8 cellular contexts compared by ENCODE assay signal in genomic region chr5:173326501-173326960, GRCh38. TPM values are rescaled to one million over a fixed set of nuclear protein-coding genes. Genes with fewer than 3 reads are reported as not detected.
DNase-seq lines count a peak whose midpoint lies in the region; ATAC-seq and TF ChIP-seq lines count a peak whose summit lies in the region.

No MANE protein-coding gene starts in this region.

- CTCF ChIA-PET in Calu3 (lab: Charles Lee), result interaction anchor here (0.5 to 1.0 kb wide), 2 partner anchors 30 to 316 kb away, joined by 3 read pairs; no protein-coding TSS in a partner anchor
- CTCF ChIA-PET in naive thymus-derived CD4-positive, alpha-beta T cell (lab: Charles Lee), result no interaction called here

- no peak for TF ChIP-seq CTCF in Calu3 (IDR thresholded peaks at IDR 0.05; ENCODE audit: unreplicated experiment)
- no peak for TF ChIP-seq CTCF in LNCaP clone FGC (IDR thresholded peaks at IDR 0.05; ENCODE audit: control insufficient read depth, extremely low read depth, insufficient read depth)
- TF ChIP-seq CTCF in body of pancreas (IDR thresholded peaks at IDR 0.05), result no peak

- peak overlapping the region; percentile 81 for H3K4me3 Mint-ChIP-seq in Calu3 (ENCODE audit: low read depth, unreplicated experiment)
- peak overlapping the region in 7 of 10 donors; percentile 9 to 100 (median 50) for H3K4me3 Mint-ChIP-seq in naive thymus-derived CD4-positive, alpha-beta T cell

- H3K4me1 Mint-ChIP-seq in Calu3 (ENCODE audit: low read depth, unreplicated experiment), result peaks cover 28% of the 10 kb centered on the region
- H3K4me1 Mint-ChIP-seq in naive thymus-derived CD4-positive, alpha-beta T cell, result peaks cover 10 to 56% (median 37%) of the 10 kb centered on the region in 7 donors

- no TSS peak for BruUV-seq in Calu3 (replicated peaks; lab: Mats Ljungman, UMichigan)

- H3K27me3 ChIP-seq in body of pancreas, result no peaks in the 10 kb centered on the region
- peaks cover 0 to 11% of the 10 kb centered on the region in 2 donors for H3K27me3 ChIP-seq in naive thymus-derived CD4-positive, alpha-beta T cell (ENCODE audit: control insufficient read depth in 2 of 2, insufficient read depth in 2 of 2, low read length in 2 of 2)

- intact Hi-C loops in Calu3 (cut with micrococcal nuclease; ENCODE audit: unreplicated experiment), result loop anchor here (5.0 to 10.0 kb wide), 2 partner anchors 186 to 248 kb away; no protein-coding TSS in a partner anchor
- intact Hi-C loops in body of pancreas (cut with DNase I), result no loop called here
- intact Hi-C loops in naive thymus-derived CD4-positive, alpha-beta T cell (cut with micrococcal nuclease), result loop anchor here in 1 of 2 donors (5.0 to 10.0 kb wide), 3 partner anchors 554 to 1942 kb away; partner anchors contain the start of genes DUSP1, NPM1 and STK10

- peak overlapping the region; percentile 71 to 82 (median 80) for H3K27ac ChIP-seq in body of pancreas
- no peak overlapping the region for H3K27ac ChIP-seq in naive thymus-derived CD4-positive, alpha-beta T cell (ENCODE audit: low read depth, low read length)

- peak overlapping the region; percentile 43 for H3K27ac Mint-ChIP-seq in Calu3 (ENCODE audit: unreplicated experiment)
- H3K27ac Mint-ChIP-seq in naive thymus-derived CD4-positive, alpha-beta T cell, result peak overlapping the region in 1 of 9 donors; percentile 82

- H3K36me3 ChIP-seq in body of pancreas (replicated peaks in 1 of 2; ENCODE audit: insufficient read depth in 1 of 2, low read depth in 2 of 2), result peaks cover 0 to 2% of the 10 kb centered on the region in 2 donors
- H3K36me3 ChIP-seq in naive thymus-derived CD4-positive, alpha-beta T cell (ENCODE audit: control insufficient read depth in 2 of 3, insufficient read depth in 3 of 3, low read length in 3 of 3), result no peaks in the 10 kb centered on the region

- no peaks in the 10 kb centered on the region for H3K9me3 ChIP-seq in body of pancreas
- H3K9me3 ChIP-seq in naive thymus-derived CD4-positive, alpha-beta T cell (ENCODE audit: control insufficient read depth in 2 of 3, low read length in 3 of 3), result no peaks in the 10 kb centered on the region

- TF ChIP-seq POLR2A in body of pancreas (IDR thresholded peaks at IDR 0.05), result no peak

- peak; percentile 27 for DNase-seq in Calu3
- DNase-seq in LNCaP clone FGC (ENCODE audit: low read depth), result no peak
- peak in 1 of 4 donors; percentile 21 for DNase-seq in body of pancreas
- DNase-seq in naive thymus-derived CD4-positive, alpha-beta T cell, result no peak
- no peak for DNase-seq in NCI-H1092 treated with DMSO at 0.1 percent for 48 hours (lab: John Stamatoyannopoulos, UW)
- DNase-seq in HUDEP-2 (lab: John Stamatoyannopoulos, UW; ENCODE audit: unreplicated experiment in 76 of 76), result no peak

- ATAC-seq in body of pancreas, result no peak
- no peak for ATAC-seq in naive thymus-derived CD4-positive, alpha-beta T cell
- ATAC-seq in GM19467 (IDR thresholded peaks at IDR 0.05; ENCODE audit: unreplicated experiment), result no peak
- no peak for ATAC-seq in HG03378 (IDR thresholded peaks at IDR 0.05; ENCODE audit: unreplicated experiment)

- no peaks in the 10 kb centered on the region for H3K27me3 Mint-ChIP-seq in Calu3 (ENCODE audit: unreplicated experiment)
- peaks cover 3 to 70% (median 66%) of the 10 kb centered on the region in 5 donors for H3K27me3 Mint-ChIP-seq in naive thymus-derived CD4-positive, alpha-beta T cell

- no peaks in the 10 kb centered on the region for H3K9me3 Mint-ChIP-seq in Calu3 (ENCODE audit: low read depth, unreplicated experiment)
- H3K9me3 Mint-ChIP-seq in naive thymus-derived CD4-positive, alpha-beta T cell, result peaks cover 0 to 1% (median 0%) of the 10 kb centered on the region in 11 donors

- peak overlapping the region; percentile 81 for H3K4me3 ChIP-seq in LNCaP clone FGC (ENCODE audit: low read depth, low read length)
- H3K4me3 ChIP-seq in body of pancreas, result peak overlapping the region; percentile 47 to 59
- H3K4me3 ChIP-seq in naive thymus-derived CD4-positive, alpha-beta T cell (ENCODE audit: low read length), result no peak overlapping the region

- POLR2A ChIA-PET in naive thymus-derived CD4-positive, alpha-beta T cell (lab: Charles Lee), result no interaction called here

- peaks cover 74% of the 10 kb centered on the region for H3K4me1 ChIP-seq in body of pancreas
- H3K4me1 ChIP-seq in naive thymus-derived CD4-positive, alpha-beta T cell (ENCODE audit: control insufficient read depth in 2 of 2, insufficient read depth in 2 of 2, low read length in 2 of 2), result no peaks in the 10 kb centered on the region

- H3K36me3 Mint-ChIP-seq in Calu3 (ENCODE audit: insufficient read depth, unreplicated experiment), result peaks cover 90% of the 10 kb centered on the region
- H3K36me3 Mint-ChIP-seq in naive thymus-derived CD4-positive, alpha-beta T cell, result peaks cover 0 to 31% (median 0%) of the 10 kb centered on the region in 5 donors

- 7 to 15% methylated on average over 15 of the region's 15 CpGs for WGBS in body of pancreas, 2 donors

RNA-seq across cellular contexts. Expression of gene STC2, which starts 1.7 kb away (rescaled TPM):
- total RNA-seq in Calu3 (2022) (48.3 and 60.4 TPM in 2 replicates), body of pancreas (10 to 100 TPM in 1 of 2 donors, 1 to 10 TPM in 1; 9.9 to 35.0 TPM)
- total RNA-seq in naive thymus-derived CD4-positive, alpha-beta T cell, result 10 to 100 TPM in 1 of 5 experiments, not detected in 4; 28.3 TPM
- not detected for polyA plus RNA-seq in naive thymus-derived CD4-positive, alpha-beta T cell
